ENCODE assay signal across 8 cellular contexts in the genomic region with DNA sequence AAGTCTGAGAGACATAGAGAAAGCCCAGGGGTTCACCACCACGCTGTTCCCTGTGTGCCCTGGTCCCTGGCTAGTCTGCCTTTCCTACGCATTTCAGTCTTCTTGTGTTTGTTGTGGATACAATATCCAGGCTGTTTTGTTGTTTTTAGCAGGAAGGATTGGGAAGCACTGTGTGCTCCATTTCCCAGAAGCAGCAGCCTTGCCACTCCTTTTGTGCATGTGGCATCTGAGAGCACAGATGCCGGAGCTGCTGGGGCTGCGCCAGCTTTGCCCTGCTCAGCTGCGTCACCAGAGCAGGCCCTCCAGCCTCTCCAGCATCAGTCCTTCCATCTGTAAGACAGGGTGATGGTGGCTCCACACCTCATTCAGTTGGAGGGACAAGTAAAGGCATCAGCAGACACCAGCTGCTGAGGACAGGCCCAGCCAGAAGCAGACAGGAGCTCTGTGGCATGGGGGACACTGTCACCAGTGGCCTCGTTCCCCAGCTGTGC.
A peak's percentile ranks its signal among the peaks of the same experiment; 100 is the strongest.
DNase-seq lines count a peak whose midpoint lies in the region; ATAC-seq and TF ChIP-seq lines count a peak whose summit lies in the region.

No MANE protein-coding gene starts in this region.

- no peak overlapping the region for H3K4me3 ChIP-seq in sigmoid colon

- DNase-seq in T-helper 2 cell treated with Interferon-gamma antibody and Interleukin-4, amounts not matched to agents 5 μg/mL and 100 μg/mL, for 36 hours (ENCODE audit: low spot score), result no peak
- DNase-seq in T-helper 2 cell, result no peak
- DNase-seq in activated CD4-positive, alpha-beta memory T cell treated with anti-CD3 and anti-CD28 coated beads for 36 hours, result no peak
- peak; percentile 52 for DNase-seq in globus pallidus (ENCODE audit: low spot score)
- peak; percentile 81 for DNase-seq in sigmoid colon
- DNase-seq in NCI-H2107 treated with DMSO at 0.1 percent for 48 hours (lab: John Stamatoyannopoulos, UW; ENCODE audit: unreplicated experiment), result no peak
- DNase-seq in effector CD8-positive, alpha-beta T cell (lab: John Stamatoyannopoulos, UW), result no peak

- no peak for TF ChIP-seq POLR2A in sigmoid colon (IDR thresholded peaks at IDR 0.05)

- TF ChIP-seq CTCF in sigmoid colon (IDR thresholded peaks at IDR 0.05), result no peak

- CTCF ChIA-PET in activated CD4-positive, alpha-beta memory T cell treated with anti-CD3 and anti-CD28 coated beads for 36 hours (lab: Charles Lee), result interaction anchor here (1.2 kb wide), 1 partner anchor 36 kb away, joined by 5 read pairs; no protein-coding TSS in a partner anchor

- no peak for ATAC-seq in HG03571 (IDR thresholded peaks at IDR 0.05; ENCODE audit: unreplicated experiment)

- no peak for TF ChIP-seq EP300 in sigmoid colon (IDR thresholded peaks at IDR 0.05)

- WGBS in sigmoid colon, 2 donors, result 78 to 85% methylated on average over 6 of the region's 6 CpGs

- H3K27me3 ChIP-seq in sigmoid colon, result peaks cover 0 to 22% (median 0%) of the 10 kb centered on the region in 3 donors

- peaks cover 4% of the 10 kb centered on the region for H3K36me3 Mint-ChIP-seq in T-helper 2 cell treated with Interferon-gamma antibody and Interleukin-4, amounts not matched to agents 5 μg/mL and 100 μg/mL, for 36 hours (ENCODE audit: low read depth)
- H3K36me3 Mint-ChIP-seq in activated CD4-positive, alpha-beta memory T cell treated with anti-CD3 and anti-CD28 coated beads for 36 hours, result no peaks in the 10 kb centered on the region

- peaks cover 5% of the 10 kb centered on the region for H3K9me3 Mint-ChIP-seq in T-helper 2 cell treated with Interferon-gamma antibody and Interleukin-4, amounts not matched to agents 5 μg/mL and 100 μg/mL, for 36 hours
- no peaks in the 10 kb centered on the region for H3K9me3 Mint-ChIP-seq in activated CD4-positive, alpha-beta memory T cell treated with anti-CD3 and anti-CD28 coated beads for 36 hours

- H3K36me3 ChIP-seq in sigmoid colon, result no peaks in the 10 kb centered on the region

- no peaks in the 10 kb centered on the region for H3K9me3 ChIP-seq in sigmoid colon

- intact Hi-C loops in activated CD4-positive, alpha-beta memory T cell treated with anti-CD3 and anti-CD28 coated beads for 36 hours (cut with micrococcal nuclease), result loop anchor here (2.0 kb wide), 1 partner anchor 68 kb away; no protein-coding TSS in a partner anchor
- intact Hi-C loops in sigmoid colon (cut with DNase I), result no loop called here

- peaks cover 44% of the 10 kb centered on the region for H3K4me1 Mint-ChIP-seq in T-helper 2 cell treated with Interferon-gamma antibody and Interleukin-4, amounts not matched to agents 5 μg/mL and 100 μg/mL, for 36 hours (ENCODE audit: low read depth)
- peaks cover 82% of the 10 kb centered on the region for H3K4me1 Mint-ChIP-seq in activated CD4-positive, alpha-beta memory T cell treated with anti-CD3 and anti-CD28 coated beads for 36 hours (ENCODE audit: low read depth)

- H3K27ac Mint-ChIP-seq in T-helper 2 cell treated with Interferon-gamma antibody and Interleukin-4, amounts not matched to agents 5 μg/mL and 100 μg/mL, for 36 hours, result peak overlapping the region; percentile 64
- H3K27ac Mint-ChIP-seq in activated CD4-positive, alpha-beta memory T cell treated with anti-CD3 and anti-CD28 coated beads for 36 hours, result peak overlapping the region; percentile 34

- H3K27me3 Mint-ChIP-seq in T-helper 2 cell treated with Interferon-gamma antibody and Interleukin-4, amounts not matched to agents 5 μg/mL and 100 μg/mL, for 36 hours (ENCODE audit: low read depth), result peaks cover 22% of the 10 kb centered on the region
- no peaks in the 10 kb centered on the region for H3K27me3 Mint-ChIP-seq in activated CD4-positive, alpha-beta memory T cell treated with anti-CD3 and anti-CD28 coated beads for 36 hours

- peak overlapping the region; percentile 12 to 64 (median 30) for H3K27ac ChIP-seq in sigmoid colon

- H3K4me1 ChIP-seq in sigmoid colon, result peaks cover 0 to 29% (median 5%) of the 10 kb centered on the region in 4 donors

- POLR2A ChIA-PET in activated CD4-positive, alpha-beta memory T cell treated with anti-CD3 and anti-CD28 coated beads for 36 hours (lab: Charles Lee), result no interaction called here

- H3K4me3 Mint-ChIP-seq in T-helper 2 cell treated with Interferon-gamma antibody and Interleukin-4, amounts not matched to agents 5 μg/mL and 100 μg/mL, for 36 hours, result peak overlapping the region; percentile 40
- H3K4me3 Mint-ChIP-seq in activated CD4-positive, alpha-beta memory T cell treated with anti-CD3 and anti-CD28 coated beads for 36 hours, result no peak overlapping the region

Comparison
In these comparisons a context has a peak if more than half of its experiments do, and no peak if none do; other contexts are left out.
1. DNase-seq: peak in globus pallidus (single experiment) and sigmoid colon (single experiment); none in T-helper 2 cell treated with Interferon-gamma antibody and Interleukin-4, amounts not matched to agents 5 μg/mL and 100 μg/mL, for 36 hours (single experiment), T-helper 2 cell (0 of 5), activated CD4-positive, alpha-beta memory T cell treated with anti-CD3 and anti-CD28 coated beads for 36 hours (single experiment), NCI-H2107 treated with DMSO at 0.1 percent for 48 hours (single experiment) and effector CD8-positive, alpha-beta T cell (single experiment).